ENCODE assay signal across 1 cellular context in the genomic region with DNA sequence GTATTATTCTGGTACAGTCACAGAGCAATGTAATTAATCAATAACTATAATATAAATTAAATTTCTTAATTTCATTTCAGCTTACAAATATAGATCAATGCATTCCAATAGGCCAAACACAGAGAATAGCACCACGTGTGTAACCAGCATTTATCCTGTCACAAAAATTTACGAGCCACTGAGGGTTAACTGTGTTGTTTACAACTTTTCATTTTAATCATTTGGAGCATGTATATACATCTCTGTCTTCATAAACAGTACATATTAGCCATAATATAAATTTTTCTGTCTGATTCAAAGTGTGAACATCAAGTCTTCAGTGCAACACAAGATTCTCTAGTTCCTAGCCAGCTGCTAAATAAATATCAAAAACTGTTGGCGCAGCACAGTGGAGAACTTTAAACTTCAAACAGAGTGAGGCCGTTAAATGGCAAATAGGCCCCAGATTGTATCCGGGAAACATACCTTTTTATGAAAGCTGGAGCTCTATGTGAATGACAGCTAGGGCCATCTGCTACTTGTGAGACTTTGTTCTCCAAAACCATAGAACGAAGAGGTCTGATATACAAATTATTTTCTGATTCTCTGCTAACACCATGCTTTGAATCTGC.
A peak's percentile ranks its signal among the peaks of the same experiment; 100 is the strongest.
TF ChIP-seq lines count a peak whose summit lies in the region.

No MANE protein-coding gene starts in this region.

TF ChIP-seq in HepG2, 621 proteins besides CTCF, POLR2A, EP300 and RAD21 (continued from another document and continues in another):
- TF ChIP-seq, protein P1, sequence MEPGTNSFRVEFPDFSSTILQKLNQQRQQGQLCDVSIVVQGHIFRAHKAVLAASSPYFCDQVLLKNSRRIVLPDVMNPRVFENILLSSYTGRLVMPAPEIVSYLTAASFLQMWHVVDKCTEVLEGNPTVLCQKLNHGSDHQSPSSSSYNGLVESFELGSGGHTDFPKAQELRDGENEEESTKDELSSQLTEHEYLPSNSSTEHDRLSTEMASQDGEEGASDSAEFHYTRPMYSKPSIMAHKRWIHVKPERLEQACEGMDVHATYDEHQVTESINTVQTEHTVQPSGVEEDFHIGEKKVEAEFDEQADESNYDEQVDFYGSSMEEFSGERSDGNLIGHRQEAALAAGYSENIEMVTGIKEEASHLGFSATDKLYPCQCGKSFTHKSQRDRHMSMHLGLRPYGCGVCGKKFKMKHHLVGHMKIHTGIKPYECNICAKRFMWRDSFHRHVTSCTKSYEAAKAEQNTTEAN (CRISPR knock-in tag; conservative IDR thresholded peaks at IDR 0.05) = peak; percentile 77; the same call in 1 of the 2 replicates
- TF ChIP-seq ZNF552 (CRISPR knock-in tag; IDR thresholded peaks at IDR 0.05; ENCODE audit: borderline replicate concordance) (no peak), ELF1 (CRISPR knock-in tag; IDR thresholded peaks at IDR 0.05) (0 out of 2 replicates have a peak, but pooled peaks have one; percentile 17), MED1 (CRISPR knock-in tag; IDR thresholded peaks at IDR 0.05) (peak; percentile 76), ZNF773 (CRISPR knock-in tag; IDR thresholded peaks at IDR 0.05; ENCODE audit: borderline replicate concordance) (no peak), RXRB (CRISPR knock-in tag; IDR thresholded peaks at IDR 0.05; ENCODE audit: borderline replicate concordance) (peak; percentile 43; the same call in 1 of the 2 replicates), PRDM4 (CRISPR knock-in tag; IDR thresholded peaks at IDR 0.05; ENCODE audit: borderline replicate concordance) (no peak), HDAC1 (CRISPR knock-in tag; IDR thresholded peaks at IDR 0.05) (peak; percentile 53; the same call in 1 of the 2 replicates), MBNL3 (CRISPR knock-in tag; conservative IDR thresholded peaks at IDR 0.05) (no peak), SIN3A (IDR thresholded peaks at IDR 0.05; ENCODE audit: borderline replicate concordance, low read depth, low read length) (peak; percentile 37; the same call in 1 of the 2 replicates), TARDBP (CRISPR knock-in tag; IDR thresholded peaks at IDR 0.05) (peak; percentile 65; the same call in 1 of the 2 replicates), EHMT2 (IDR thresholded peaks at IDR 0.05; ENCODE audit: borderline replicate concordance, low read depth, low read length) (peak; percentile 62; the same call in 1 of the 2 replicates), MIXL1 (CRISPR knock-in tag; IDR thresholded peaks at IDR 0.05) (peak; percentile 82; the same call in 1 of the 2 replicates), FOXP1 (IDR thresholded peaks at IDR 0.05) (no peak), FOXP1 (CRISPR knock-in tag; IDR thresholded peaks at IDR 0.05) (0 out of 2 replicates have a peak, but pooled peaks have one; percentile 37), SRSF9 (IDR thresholded peaks at IDR 0.05; ENCODE audit: borderline replicate concordance, insufficient read depth, low read depth, low read length, poor library complexity, severe bottlenecking) (no peak), HOXA3 (CRISPR knock-in tag; IDR thresholded peaks at IDR 0.05) (peak; percentile 55; the same call in 1 of the 2 replicates), NONO (IDR thresholded peaks at IDR 0.05) (no peak), NONO (CRISPR knock-in tag; conservative IDR thresholded peaks at IDR 0.05) (peak; percentile 33; the same call in 1 of the 2 replicates), ZNF20 (CRISPR knock-in tag; IDR thresholded peaks at IDR 0.05) (no peak), ZNF432 (CRISPR knock-in tag; IDR thresholded peaks at IDR 0.05; ENCODE audit: borderline replicate concordance) (no peak), ZNF614 (CRISPR knock-in tag; IDR thresholded peaks at IDR 0.05; ENCODE audit: borderline replicate concordance) (0 out of 2 replicates have a peak, but pooled peaks have one; percentile 47), ZNF644 (CRISPR knock-in tag; IDR thresholded peaks at IDR 0.05; ENCODE audit: low read depth) (peak; percentile 58), HOXA5 (CRISPR knock-in tag; IDR thresholded peaks at IDR 0.05) (peak; percentile 73; the same call in 1 of the 2 replicates), HOXA7 (CRISPR knock-in tag; IDR thresholded peaks at IDR 0.05) (no peak), ZNF543 (CRISPR knock-in tag; IDR thresholded peaks at IDR 0.05) (no peak), ZNF878 (CRISPR knock-in tag; IDR thresholded peaks at IDR 0.05) (no peak), ZBTB1 (CRISPR knock-in tag; IDR thresholded peaks at IDR 0.05; ENCODE audit: borderline replicate concordance) (no peak), NCOR1 (IDR thresholded peaks at IDR 0.05; ENCODE audit: borderline replicate concordance, low read length) (no peak; the same call in 1 of the 2 replicates), ZNF7 (CRISPR knock-in tag; IDR thresholded peaks at IDR 0.05) (no peak), TEAD2 (CRISPR knock-in tag; IDR thresholded peaks at IDR 0.05) (no peak), MAFK (conservative IDR thresholded peaks at IDR 0.05 in 1 of 2, IDR thresholded peaks at IDR 0.05 in 1 of 2; ENCODE audit: low read length in 2 of 2) (peak; percentile 47 to 50; a peak in 2 of 4 replicates), U2AF1 (optimal IDR thresholded peaks at IDR 0.05; ENCODE audit: low read depth, low read length) (no peak), MEIS2 (CRISPR knock-in tag; IDR thresholded peaks at IDR 0.05) (peak; percentile 63; the same call in 1 of the 2 replicates), PHF21A (CRISPR knock-in tag; IDR thresholded peaks at IDR 0.05) (peak; percentile 38; the same call in 1 of the 2 replicates), TBL1XR1 (IDR thresholded peaks at IDR 0.05; ENCODE audit: borderline replicate concordance, low read length, partially characterized antibody) (no peak), TGIF2 (CRISPR knock-in tag; IDR thresholded peaks at IDR 0.05) (peak; percentile 54; the same call in 1 of the 2 replicates), SMAD3 (CRISPR knock-in tag; IDR thresholded peaks at IDR 0.05) (0 out of 2 replicates have a peak, but pooled peaks have one; percentile 55), ZMAT5 (CRISPR knock-in tag; IDR thresholded peaks at IDR 0.05; ENCODE audit: borderline replicate concordance, low read depth) (no peak), MXD4 (CRISPR knock-in tag; IDR thresholded peaks at IDR 0.05) (0 out of 2 replicates have a peak, but pooled peaks have one; percentile 37), ZBTB20 (CRISPR knock-in tag; IDR thresholded peaks at IDR 0.05; ENCODE audit: borderline replicate concordance, low read depth) (0 out of 2 replicates have a peak, but pooled peaks have one; percentile 53), PCBP2 (optimal IDR thresholded peaks at IDR 0.05; ENCODE audit: low read depth, low read length, poor library complexity, severe bottlenecking) (no peak), TBX2 (CRISPR knock-in tag; IDR thresholded peaks at IDR 0.05; ENCODE audit: borderline replicate concordance) (peak; percentile 44; the same call in 1 of the 2 replicates), ONECUT2 (CRISPR knock-in tag; IDR thresholded peaks at IDR 0.05) (0 out of 2 replicates have a peak, but pooled peaks have one; percentile 23), MAFF (IDR thresholded peaks at IDR 0.05; ENCODE audit: low read depth, low read length) (peak; percentile 29; the same call in 1 of the 2 replicates), FOXA1 (IDR thresholded peaks at IDR 0.05) (no peak), FOXA1 (CRISPR knock-in tag; IDR thresholded peaks at IDR 0.05) (peak; percentile 53)
- TF ChIP-seq, protein P2, sequence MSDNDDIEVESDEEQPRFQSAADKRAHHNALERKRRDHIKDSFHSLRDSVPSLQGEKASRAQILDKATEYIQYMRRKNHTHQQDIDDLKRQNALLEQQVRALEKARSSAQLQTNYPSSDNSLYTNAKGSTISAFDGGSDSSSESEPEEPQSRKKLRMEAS (IDR thresholded peaks at IDR 0.05) = peak; percentile 63
- TF ChIP-seq, protein P3, sequence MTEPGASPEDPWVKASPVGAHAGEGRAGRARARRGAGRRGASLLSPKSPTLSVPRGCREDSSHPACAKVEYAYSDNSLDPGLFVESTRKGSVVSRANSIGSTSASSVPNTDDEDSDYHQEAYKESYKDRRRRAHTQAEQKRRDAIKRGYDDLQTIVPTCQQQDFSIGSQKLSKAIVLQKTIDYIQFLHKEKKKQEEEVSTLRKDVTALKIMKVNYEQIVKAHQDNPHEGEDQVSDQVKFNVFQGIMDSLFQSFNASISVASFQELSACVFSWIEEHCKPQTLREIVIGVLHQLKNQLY (CRISPR knock-in tag; IDR thresholded peaks at IDR 0.05) = no peak
- TF ChIP-seq, protein P4, sequence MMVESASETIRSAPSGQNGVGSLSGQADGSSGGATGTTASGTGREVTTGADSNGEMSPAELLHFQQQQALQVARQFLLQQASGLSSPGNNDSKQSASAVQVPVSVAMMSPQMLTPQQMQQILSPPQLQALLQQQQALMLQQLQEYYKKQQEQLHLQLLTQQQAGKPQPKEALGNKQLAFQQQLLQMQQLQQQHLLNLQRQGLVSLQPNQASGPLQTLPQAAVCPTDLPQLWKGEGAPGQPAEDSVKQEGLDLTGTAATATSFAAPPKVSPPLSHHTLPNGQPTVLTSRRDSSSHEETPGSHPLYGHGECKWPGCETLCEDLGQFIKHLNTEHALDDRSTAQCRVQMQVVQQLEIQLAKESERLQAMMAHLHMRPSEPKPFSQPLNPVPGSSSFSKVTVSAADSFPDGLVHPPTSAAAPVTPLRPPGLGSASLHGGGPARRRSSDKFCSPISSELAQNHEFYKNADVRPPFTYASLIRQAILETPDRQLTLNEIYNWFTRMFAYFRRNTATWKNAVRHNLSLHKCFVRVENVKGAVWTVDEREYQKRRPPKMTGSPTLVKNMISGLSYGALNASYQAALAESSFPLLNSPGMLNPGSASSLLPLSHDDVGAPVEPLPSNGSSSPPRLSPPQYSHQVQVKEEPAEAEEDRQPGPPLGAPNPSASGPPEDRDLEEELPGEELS (CRISPR knock-in tag; IDR thresholded peaks at IDR 0.05) = peak; percentile 74
- TF ChIP-seq, protein P5, sequence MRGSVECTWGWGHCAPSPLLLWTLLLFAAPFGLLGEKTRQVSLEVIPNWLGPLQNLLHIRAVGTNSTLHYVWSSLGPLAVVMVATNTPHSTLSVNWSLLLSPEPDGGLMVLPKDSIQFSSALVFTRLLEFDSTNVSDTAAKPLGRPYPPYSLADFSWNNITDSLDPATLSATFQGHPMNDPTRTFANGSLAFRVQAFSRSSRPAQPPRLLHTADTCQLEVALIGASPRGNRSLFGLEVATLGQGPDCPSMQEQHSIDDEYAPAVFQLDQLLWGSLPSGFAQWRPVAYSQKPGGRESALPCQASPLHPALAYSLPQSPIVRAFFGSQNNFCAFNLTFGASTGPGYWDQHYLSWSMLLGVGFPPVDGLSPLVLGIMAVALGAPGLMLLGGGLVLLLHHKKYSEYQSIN (CRISPR knock-in tag; IDR thresholded peaks at IDR 0.05; ENCODE audit: borderline replicate concordance) = no peak
- TF ChIP-seq, protein P6, sequence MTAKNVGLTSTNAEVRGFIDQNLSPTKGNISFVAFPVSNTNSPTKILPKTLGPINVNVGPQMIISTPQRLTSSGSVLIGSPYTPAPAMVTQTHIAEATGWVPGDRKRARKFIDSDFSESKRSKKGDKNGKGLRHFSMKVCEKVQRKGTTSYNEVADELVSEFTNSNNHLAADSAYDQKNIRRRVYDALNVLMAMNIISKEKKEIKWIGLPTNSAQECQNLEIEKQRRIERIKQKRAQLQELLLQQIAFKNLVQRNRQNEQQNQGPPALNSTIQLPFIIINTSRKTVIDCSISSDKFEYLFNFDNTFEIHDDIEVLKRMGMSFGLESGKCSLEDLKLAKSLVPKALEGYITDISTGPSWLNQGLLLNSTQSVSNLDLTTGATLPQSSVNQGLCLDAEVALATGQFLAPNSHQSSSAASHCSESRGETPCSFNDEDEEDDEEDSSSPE (CRISPR knock-in tag; IDR thresholded peaks at IDR 0.05) = no peak
- TF ChIP-seq, protein P7, sequence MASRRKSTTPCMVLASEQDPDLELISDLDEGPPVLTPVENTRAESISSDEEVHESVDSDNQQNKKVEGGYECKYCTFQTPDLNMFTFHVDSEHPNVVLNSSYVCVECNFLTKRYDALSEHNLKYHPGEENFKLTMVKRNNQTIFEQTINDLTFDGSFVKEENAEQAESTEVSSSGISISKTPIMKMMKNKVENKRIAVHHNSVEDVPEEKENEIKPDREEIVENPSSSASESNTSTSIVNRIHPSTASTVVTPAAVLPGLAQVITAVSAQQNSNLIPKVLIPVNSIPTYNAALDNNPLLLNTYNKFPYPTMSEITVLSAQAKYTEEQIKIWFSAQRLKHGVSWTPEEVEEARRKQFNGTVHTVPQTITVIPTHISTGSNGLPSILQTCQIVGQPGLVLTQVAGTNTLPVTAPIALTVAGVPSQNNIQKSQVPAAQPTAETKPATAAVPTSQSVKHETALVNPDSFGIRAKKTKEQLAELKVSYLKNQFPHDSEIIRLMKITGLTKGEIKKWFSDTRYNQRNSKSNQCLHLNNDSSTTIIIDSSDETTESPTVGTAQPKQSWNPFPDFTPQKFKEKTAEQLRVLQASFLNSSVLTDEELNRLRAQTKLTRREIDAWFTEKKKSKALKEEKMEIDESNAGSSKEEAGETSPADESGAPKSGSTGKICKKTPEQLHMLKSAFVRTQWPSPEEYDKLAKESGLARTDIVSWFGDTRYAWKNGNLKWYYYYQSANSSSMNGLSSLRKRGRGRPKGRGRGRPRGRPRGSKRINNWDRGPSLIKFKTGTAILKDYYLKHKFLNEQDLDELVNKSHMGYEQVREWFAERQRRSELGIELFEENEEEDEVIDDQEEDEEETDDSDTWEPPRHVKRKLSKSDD (CRISPR knock-in tag; IDR thresholded peaks at IDR 0.05; ENCODE audit: low read depth) = no peak
